ENCODE assay signal across 10 cellular contexts in genomic region chr16:31568577-31569359, GRCh38. TPM values are rescaled to one million over a fixed set of nuclear protein-coding genes. Genes with fewer than 3 reads are reported as not detected.
DNase-seq lines count a peak whose midpoint lies in the region; ATAC-seq, FAIRE-seq and TF ChIP-seq lines count a peak whose summit lies in the region.
"Had no signal": no experiment of that assay in that cellular context is flagged by ENCODE, and none has a peak within 500 bp of the region (broad histone marks: within the 10 kb centered on the region; RNA-seq: fewer than 3 reads in every experiment).

No MANE protein-coding gene starts in this region.

- intact Hi-C loops in CD14-positive monocyte (cut with micrococcal nuclease) (no loop called here), pancreas (cut with DNase I) (no loop called here)

- peaks cover 25 to 40% (median 33%) of the 10 kb centered on the region in 3 donors for H3K27me3 Mint-ChIP-seq in CD14-positive monocyte (ENCODE audit: low read depth in 3 of 3)

- H3K27me3 ChIP-seq in Peyer's patch (peaks cover 0 to 13% of the 10 kb centered on the region in 2 donors), pancreas (peaks cover 0 to 26% (median 3%) of the 10 kb centered on the region in 4 donors)
- H3K27me3 ChIP-seq: SJCRH30 had no signal

- DNase-seq in CD14-positive monocyte (ENCODE audit: low spot score) (no peak), Peyer's patch (no peak), fibroblast of villous mesenchyme (ENCODE audit: low read depth) (no peak), pancreas (peak in 2 of 6 donors; percentile 10 to 60), ecto neural progenitor cell (ENCODE audit: low spot score) (no peak), 8988T (no peak), NCI-H1105 (lab: John Stamatoyannopoulos, UW) (no peak), NCI-H2029 treated with DMSO at 0.1 percent for 48 hours (lab: John Stamatoyannopoulos, UW) (no peak)
- DNase-seq: SJCRH30 had no signal

- H3K4me3 ChIP-seq in Peyer's patch (peak overlapping the region in 3 of 4 donors; percentile 22 to 50 (median 26)), fibroblast of villous mesenchyme (ENCODE audit: low read depth, low read length) (peak overlapping the region; percentile 9), pancreas (peak overlapping the region in 2 of 4 donors; percentile 4 to 36)
- H3K4me3 ChIP-seq: SJCRH30 had no signal

- H3K4me1 ChIP-seq in Peyer's patch (peaks cover 0 to 7% (median 0%) of the 10 kb centered on the region in 4 donors), pancreas (no peaks in the 10 kb centered on the region)
- H3K4me1 ChIP-seq: SJCRH30 had no signal

- peaks cover 12% of the 10 kb centered on the region for H3K4me1 Mint-ChIP-seq in CD14-positive monocyte

- H3K9me3 Mint-ChIP-seq in CD14-positive monocyte, result peaks cover 5 to 26% (median 18%) of the 10 kb centered on the region in 7 donors

- no peak for TF ChIP-seq CTCF in CD14-positive monocyte (IDR thresholded peaks at IDR 0.05)
- no peak for TF ChIP-seq CTCF in Peyer's patch (IDR thresholded peaks at IDR 0.05)
- no peak for TF ChIP-seq CTCF in fibroblast of villous mesenchyme (IDR thresholded peaks at IDR 0.05; ENCODE audit: insufficient read depth, low read depth, low read length)
- TF ChIP-seq CTCF in pancreas (IDR thresholded peaks at IDR 0.05), result no peak

- H3K36me3 Mint-ChIP-seq in CD14-positive monocyte, result peaks cover 0 to 2% of the 10 kb centered on the region in 2 donors

- H3K27ac ChIP-seq in Peyer's patch (no peak overlapping the region), pancreas (no peak overlapping the region)
- H3K27ac ChIP-seq: SJCRH30 had no signal

- peak overlapping the region; percentile 57 to 81 for H3K4me3 Mint-ChIP-seq in CD14-positive monocyte

- ATAC-seq in pancreas, result peak; percentile 38 to 83 (median 57)

- WGBS in pancreas, 2 donors, result 6 to 7% methylated on average over 49 of the region's 49 CpGs

- H3K36me3 ChIP-seq in Peyer's patch, result no peaks in the 10 kb centered on the region
- H3K36me3 ChIP-seq in pancreas, result no peaks in the 10 kb centered on the region
- H3K36me3 ChIP-seq: SJCRH30 had no signal

- no peak for FAIRE-seq in pancreas (lab: Jason Lieb, UNC)

- no peaks in the 10 kb centered on the region for H3K9me3 ChIP-seq in Peyer's patch
- H3K9me3 ChIP-seq in pancreas, result no peaks in the 10 kb centered on the region
- H3K9me3 ChIP-seq: SJCRH30 had no signal

- H3K27ac Mint-ChIP-seq in CD14-positive monocyte, result peak overlapping the region in 1 of 7 donors; percentile 31

- no peak for TF ChIP-seq POLR2A in Peyer's patch (IDR thresholded peaks at IDR 0.05)

RNA-seq across cellular contexts. Expression of gene AHSP, which starts 41.1 kb away (rescaled TPM):
- polyA plus RNA-seq in CD14-positive monocyte (under 1 TPM in 1 of 2 donors, not detected in 1; 0.84 TPM), pancreas (not detected)
- total RNA-seq in Peyer's patch (not detected), fibroblast of villous mesenchyme (not detected in 2 replicates), pancreas (not detected)
- total RNA-seq: LHCN-M2, SJCRH30 had no signal
